38 cellular contexts compared by ENCODE assay signal in the genomic region with DNA sequence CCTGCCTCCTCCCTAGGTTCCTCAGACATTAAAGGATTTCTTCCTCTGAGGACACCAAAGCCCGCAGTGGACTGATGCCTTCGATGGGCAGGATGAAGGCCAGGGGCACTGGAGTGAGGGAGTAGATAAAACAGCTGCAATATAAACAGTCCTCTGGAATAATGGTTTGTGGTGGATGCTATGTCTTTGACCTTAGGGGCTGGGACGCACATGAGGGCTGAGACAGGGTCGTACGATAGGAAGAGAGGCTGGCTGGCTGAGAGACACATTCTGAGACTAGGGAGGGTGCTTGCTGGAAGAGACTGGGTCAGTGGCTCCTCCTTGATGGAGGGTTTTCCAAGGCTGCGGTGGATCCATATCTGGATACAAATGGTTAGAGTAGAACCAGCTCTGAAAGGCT. TPM values are rescaled to one million over a fixed set of nuclear protein-coding genes. Genes with fewer than 3 reads are reported as not detected.
"Had no signal": no experiment of that assay in that cellular context is flagged by ENCODE, and none has a peak within 500 bp of the region (broad histone marks: within the 10 kb centered on the region; RNA-seq: fewer than 3 reads in every experiment).

No MANE protein-coding gene starts in this region.

- H3K4me3 ChIP-seq: adrenal gland, body of pancreas, breast epithelium had no signal

- H3K9me3 ChIP-seq: adrenal gland had no signal

- H3K4me1 ChIP-seq: adrenal gland, body of pancreas, breast epithelium had no signal

- H3K27ac ChIP-seq: adrenal gland, body of pancreas, brain microvascular endothelial cell, breast epithelium, VCaP had no signal

- ATAC-seq: activated CD8-positive, alpha-beta T cell treated with anti-CD3 and anti-CD28 coated beads for 36 hours; activated naive CD4-positive, alpha-beta T cell treated with anti-CD3 and anti-CD28 coated beads, Interleukin-2, amount 50 U/mL, for 72 hours; activated T-cell treated with anti-CD3 and anti-CD28 coated beads, Interleukin-2, amount 50 U/mL, for 4 hours; activated T-cell treated with anti-CD3 and anti-CD28 coated beads, Interleukin-2, amount 50 U/mL, for 72 hours; activated T-helper 17 cell treated with anti-CD3 and anti-CD28 coated beads, Interleukin-2, amount 50 U/mL, for 72 hours; body of pancreas had no signal

- DNase-seq: activated B cell treated with CpG ODN at 0.5 μM for 24 hours; activated CD4-positive, alpha-beta memory T cell treated with anti-CD3 and anti-CD28 coated beads for 36 hours; activated CD4-positive, alpha-beta T cell treated with anti-CD3 and anti-CD28 coated beads for 4 hours; activated CD4-positive, alpha-beta T cell treated with anti-CD3 and anti-CD28 coated beads, Interleukin-2, amount 10 ng/mL, durations not matched to agents 24 days and 14 days; activated CD4-positive, alpha-beta T cell treated with anti-CD3 and anti-CD28 coated beads, Interleukin-2, amount 50 U/mL, for 1 hour; activated CD4-positive, alpha-beta T cell treated with anti-CD3 and anti-CD28 coated beads, Interleukin-2, amount 50 U/mL, for 4 hours; activated CD4-positive, CD25-positive, alpha-beta regulatory T cell treated with anti-CD3 and anti-CD28 coated beads, Interleukin-2, amount 50 U/mL, for 72 hours; activated CD8-positive, alpha-beta memory T cell treated with anti-CD3 and anti-CD28 coated beads, Interleukin-2, amount 50 U/mL, for 4 hours; activated CD8-positive, alpha-beta T cell treated with anti-CD3 and anti-CD28 coated beads for 36 hours; activated gamma-delta T cell treated with Interleukin-2 at 50 U/mL for 16 hours; activated naive CD4-positive, alpha-beta T cell; activated naive CD4-positive, alpha-beta T cell treated with anti-CD3 and anti-CD28 coated beads for 36 hours; activated naive CD4-positive, alpha-beta T cell treated with anti-CD3 and anti-CD28 coated beads, Interleukin-2, amount 50 U/mL, for 16 hours; activated naive CD8-positive, alpha-beta T cell treated with anti-CD3 and anti-CD28 coated beads for 36 hours; activated T-cell treated with anti-CD3 and anti-CD28 coated beads for 4 hours; activated T-cell treated with anti-CD3 and anti-CD28 coated beads, Interleukin-2, amount 50 U/mL, for 1 hour; activated T-cell treated with anti-CD3 and anti-CD28 coated beads, Interleukin-2, amount 50 U/mL, for 4 hours; activated T-cell treated with anti-CD3 and anti-CD28 coated beads, Interleukin-2, amount 50 U/mL, for 72 hours; adrenal gland; amniotic stem cell; aorta; body of pancreas; brain microvascular endothelial cell; caudate nucleus; cerebellar nuclear complex; T-helper 1 cell; T-helper 2 cell; T-helper 9 cell had no signal

- H3K27me3 Mint-ChIP-seq: activated naive CD8-positive, alpha-beta T cell treated with anti-CD3 and anti-CD28 coated beads for 36 hours had no signal

- H3K36me3 Mint-ChIP-seq: activated CD4-positive, alpha-beta memory T cell treated with anti-CD3 and anti-CD28 coated beads for 36 hours; activated naive CD4-positive, alpha-beta T cell treated with anti-CD3 and anti-CD28 coated beads, Interleukin-2, amount 50 U/mL, for 72 hours; activated naive CD8-positive, alpha-beta T cell treated with anti-CD3 and anti-CD28 coated beads for 36 hours had no signal

- H3K9me3 Mint-ChIP-seq: activated CD4-positive, alpha-beta memory T cell treated with anti-CD3 and anti-CD28 coated beads for 36 hours; activated CD4-positive, alpha-beta T cell treated with anti-CD3 and anti-CD28 coated beads, Interleukin-2, amount 10 ng/mL, durations not matched to agents 24 days and 14 days; activated CD8-positive, alpha-beta T cell treated with anti-CD3 and anti-CD28 coated beads for 36 hours; activated naive CD4-positive, alpha-beta T cell treated with anti-CD3 and anti-CD28 coated beads, Interleukin-2, amount 50 U/mL, for 72 hours; activated naive CD8-positive, alpha-beta T cell treated with anti-CD3 and anti-CD28 coated beads for 36 hours; activated T-cell treated with anti-CD3 and anti-CD28 coated beads, Interleukin-2, amount 50 U/mL, for 4 hours; activated T-helper 1 cell treated with anti-CD3 and anti-CD28 coated beads, Interleukin-12 subunit alpha, Interleukin-12 subunit beta, Interleukin-2, Interleukin-4 antibody, amounts not matched to agents 30 ng/mL and 10 ng/mL and 1 ng/mL, durations not matched to agents 14 hours and 24 hours and 36 hours; activated T-helper 17 cell treated with anti-CD3 and anti-CD28 coated beads, Interleukin-2, amount 50 U/mL, for 72 hours; central memory CD8-positive, alpha-beta T cell; T-helper 1 cell treated with Interleukin-12 subunit alpha and Interleukin-12 subunit beta and Interleukin-4 antibody, amounts not matched to agents 30 μg/mL and 1 μg/mL, for 36 hours; T-helper 2 cell treated with Interferon-gamma antibody and Interleukin-4, amounts not matched to agents 5 μg/mL and 100 μg/mL, for 36 hours had no signal

- H3K4me3 Mint-ChIP-seq: activated B cell treated with CpG ODN at 0.5 μM for 24 hours; activated CD4-positive, alpha-beta memory T cell treated with anti-CD3 and anti-CD28 coated beads for 36 hours; activated CD4-positive, alpha-beta T cell treated with anti-CD3 and anti-CD28 coated beads, Interleukin-2, amount 10 ng/mL, durations not matched to agents 24 days and 14 days; activated CD8-positive, alpha-beta T cell treated with anti-CD3 and anti-CD28 coated beads for 36 hours; activated naive CD4-positive, alpha-beta T cell treated with anti-CD3 and anti-CD28 coated beads for 36 hours; activated naive CD8-positive, alpha-beta T cell treated with anti-CD3 and anti-CD28 coated beads for 36 hours; activated T-cell treated with anti-CD3 and anti-CD28 coated beads, Interleukin-2, amount 50 U/mL, for 4 hours; activated T-cell treated with anti-CD3 and anti-CD28 coated beads, Interleukin-2, amount 50 U/mL, for 72 hours; activated T-helper 1 cell treated with anti-CD3 and anti-CD28 coated beads, Interleukin-12 subunit alpha, Interleukin-12 subunit beta, Interleukin-2, Interleukin-4 antibody, amounts not matched to agents 30 ng/mL and 10 ng/mL and 1 ng/mL, durations not matched to agents 14 hours and 24 hours and 36 hours; activated T-helper 17 cell treated with anti-CD3 and anti-CD28 coated beads, Interleukin-2, amount 50 U/mL, for 72 hours; central memory CD8-positive, alpha-beta T cell; T-helper 1 cell treated with Interleukin-12 subunit alpha and Interleukin-12 subunit beta and Interleukin-4 antibody, amounts not matched to agents 30 μg/mL and 1 μg/mL, for 36 hours; T-helper 2 cell treated with Interferon-gamma antibody and Interleukin-4, amounts not matched to agents 5 μg/mL and 100 μg/mL, for 36 hours had no signal

- H3K27ac Mint-ChIP-seq: activated B cell treated with CpG ODN at 0.5 μM for 24 hours; activated CD4-positive, alpha-beta memory T cell treated with anti-CD3 and anti-CD28 coated beads for 36 hours; activated CD4-positive, alpha-beta T cell treated with anti-CD3 and anti-CD28 coated beads, Interleukin-2, amount 10 ng/mL, durations not matched to agents 24 days and 14 days; activated CD8-positive, alpha-beta T cell treated with anti-CD3 and anti-CD28 coated beads for 36 hours; activated naive CD4-positive, alpha-beta T cell treated with anti-CD3 and anti-CD28 coated beads for 36 hours; activated naive CD4-positive, alpha-beta T cell treated with anti-CD3 and anti-CD28 coated beads, Interleukin-2, amount 50 U/mL, for 72 hours; activated naive CD8-positive, alpha-beta T cell treated with anti-CD3 and anti-CD28 coated beads for 36 hours; activated T-cell treated with anti-CD3 and anti-CD28 coated beads, Interleukin-2, amount 50 U/mL, for 72 hours; activated T-helper 1 cell treated with anti-CD3 and anti-CD28 coated beads, Interleukin-12 subunit alpha, Interleukin-12 subunit beta, Interleukin-2, Interleukin-4 antibody, amounts not matched to agents 30 ng/mL and 10 ng/mL and 1 ng/mL, durations not matched to agents 14 hours and 24 hours and 36 hours; activated T-helper 17 cell treated with anti-CD3 and anti-CD28 coated beads, Interleukin-2, amount 50 U/mL, for 72 hours; T-helper 1 cell treated with Interleukin-12 subunit alpha and Interleukin-12 subunit beta and Interleukin-4 antibody, amounts not matched to agents 30 μg/mL and 1 μg/mL, for 36 hours; T-helper 2 cell treated with Interferon-gamma antibody and Interleukin-4, amounts not matched to agents 5 μg/mL and 100 μg/mL, for 36 hours had no signal

- H3K4me1 Mint-ChIP-seq: activated B cell treated with CpG ODN at 0.5 μM for 24 hours; activated CD4-positive, alpha-beta T cell treated with anti-CD3 and anti-CD28 coated beads, Interleukin-2, amount 10 ng/mL, durations not matched to agents 24 days and 14 days; activated naive CD8-positive, alpha-beta T cell treated with anti-CD3 and anti-CD28 coated beads for 36 hours; activated T-helper 17 cell treated with anti-CD3 and anti-CD28 coated beads, Interleukin-2, amount 50 U/mL, for 72 hours; central memory CD8-positive, alpha-beta T cell had no signal

- H3K36me3 ChIP-seq: adrenal gland, brain microvascular endothelial cell, breast epithelium had no signal

- H3K27me3 ChIP-seq: adrenal gland, body of pancreas, brain microvascular endothelial cell, breast epithelium had no signal

RNA-seq across cellular contexts. Expression of a gene that starts 15.7 kb away (rescaled TPM):
- total RNA-seq: activated B cell treated with CpG ODN at 0.5 μM for 24 hours; activated CD4-positive, alpha-beta memory T cell treated with anti-CD3 and anti-CD28 coated beads for 36 hours; activated CD4-positive, alpha-beta T cell treated with anti-CD3 and anti-CD28 coated beads, Interleukin-2, amount 10 ng/mL, durations not matched to agents 24 days and 14 days; activated CD8-positive, alpha-beta memory T cell treated with anti-CD3 and anti-CD28 coated beads for 36 hours; activated CD8-positive, alpha-beta T cell treated with anti-CD3 and anti-CD28 coated beads for 36 hours; activated naive CD4-positive, alpha-beta T cell treated with anti-CD3 and anti-CD28 coated beads for 36 hours; activated naive CD4-positive, alpha-beta T cell treated with anti-CD3 and anti-CD28 coated beads, Interleukin-2, amount 50 U/mL, for 72 hours; activated naive CD8-positive, alpha-beta T cell treated with anti-CD3 and anti-CD28 coated beads for 36 hours; activated T-cell treated with anti-CD3 and anti-CD28 coated beads, Interleukin-2, amount 50 U/mL, for 4 hours; activated T-cell treated with anti-CD3 and anti-CD28 coated beads, Interleukin-2, amount 50 U/mL, for 72 hours; activated T-helper 1 cell treated with anti-CD3 and anti-CD28 coated beads, Interleukin-12 subunit alpha, Interleukin-12 subunit beta, Interleukin-2, Interleukin-4 antibody, amounts not matched to agents 30 ng/mL and 10 ng/mL and 1 ng/mL, durations not matched to agents 14 hours and 24 hours and 36 hours; activated T-helper 17 cell treated with anti-CD3 and anti-CD28 coated beads, Interleukin-2, amount 50 U/mL, for 72 hours; adrenal gland; aorta; astrocyte; body of pancreas; breast epithelium had no signal
- polyA plus RNA-seq: adrenal gland, aorta had no signal
